ENCODE assay signal across 16 cellular contexts in the genomic region with DNA sequence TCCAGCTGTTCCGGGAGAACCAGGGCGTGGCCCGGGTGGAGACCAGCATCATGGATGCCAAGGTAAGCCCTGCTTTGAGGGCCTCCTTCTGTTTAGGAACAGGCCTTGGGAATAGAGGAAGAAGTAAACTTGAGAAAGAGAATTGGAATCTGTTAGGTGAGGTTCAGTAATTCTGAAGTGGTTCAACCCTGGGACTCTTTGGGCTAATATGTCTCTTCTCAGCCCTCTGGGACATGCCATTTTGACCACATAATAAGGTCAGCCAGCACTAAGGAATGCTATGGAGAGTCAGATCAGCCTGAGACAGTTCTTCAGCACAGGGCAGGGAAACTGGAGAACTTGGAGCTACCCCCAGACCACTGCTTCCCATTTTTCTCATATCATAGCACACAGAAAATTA.
"Had no signal": no experiment of that assay in that cellular context is flagged by ENCODE, and none has a peak within 500 bp of the region (broad histone marks: within the 10 kb centered on the region; RNA-seq: fewer than 3 reads in every experiment).

No MANE protein-coding gene starts in this region.

- H3K36me3 Mint-ChIP-seq: activated CD4-positive, alpha-beta memory T cell treated with anti-CD3 and anti-CD28 coated beads for 36 hours; activated CD8-positive, alpha-beta memory T cell treated with anti-CD3 and anti-CD28 coated beads, Interleukin-2, amount 10 ng/mL, durations not matched to agents 7 days and 5 days had no signal

- H3K4me1 ChIP-seq: ascending aorta, left ventricle myocardium inferior, psoas muscle, right lobe of liver, suprapubic skin, upper lobe of left lung had no signal

- H3K27ac ChIP-seq: ascending aorta, left ventricle myocardium inferior, psoas muscle, right lobe of liver, suprapubic skin, upper lobe of left lung, VCaP had no signal

- H3K9me3 Mint-ChIP-seq: activated CD4-positive, alpha-beta memory T cell treated with anti-CD3 and anti-CD28 coated beads for 36 hours; activated naive CD4-positive, alpha-beta T cell treated with anti-CD3 and anti-CD28 coated beads for 36 hours; activated T-helper 2 cell treated with anti-CD3 and anti-CD28 coated beads, Interferon-gamma antibody, Interleukin-2, Interleukin-4, amounts not matched to agents 10 μg/mL and 5 μg/mL and 100 μg/mL, durations not matched to agents 14 hours and 24 hours and 36 hours; stimulated activated naive CD8-positive, alpha-beta T cell treated with anti-CD3 and anti-CD28 coated beads, Interleukin-15, Interleukin-2, amounts not matched to agents 100 ng/mL and 50 ng/mL, for 24 hours had no signal

- H3K9me3 ChIP-seq: ascending aorta, left ventricle myocardium inferior, psoas muscle, right lobe of liver, suprapubic skin, upper lobe of left lung had no signal

- H3K4me1 Mint-ChIP-seq: activated CD8-positive, alpha-beta memory T cell treated with anti-CD3 and anti-CD28 coated beads, Interleukin-2, amount 10 ng/mL, durations not matched to agents 7 days and 5 days had no signal

- H3K27me3 ChIP-seq: ascending aorta, right lobe of liver, suprapubic skin, upper lobe of left lung had no signal

- FAIRE-seq: keratinocyte had no signal

- DNase-seq: activated CD4-positive, alpha-beta memory T cell treated with anti-CD3 and anti-CD28 coated beads for 36 hours; activated CD8-positive, alpha-beta memory T cell treated with anti-CD3 and anti-CD28 coated beads, Interleukin-2, amount 10 ng/mL, durations not matched to agents 7 days and 5 days; activated naive CD4-positive, alpha-beta T cell treated with anti-CD3 and anti-CD28 coated beads for 36 hours; activated T-cell treated with anti-CD3 and anti-CD28 coated beads, Interleukin-2, amount 50 U/mL, for 1 hour; erythroblast; left ventricle myocardium inferior; psoas muscle; right lobe of liver; upper lobe of left lung had no signal

- H3K4me3 Mint-ChIP-seq: activated CD4-positive, alpha-beta memory T cell treated with anti-CD3 and anti-CD28 coated beads for 36 hours; activated CD8-positive, alpha-beta memory T cell treated with anti-CD3 and anti-CD28 coated beads, Interleukin-2, amount 10 ng/mL, durations not matched to agents 7 days and 5 days; activated naive CD4-positive, alpha-beta T cell treated with anti-CD3 and anti-CD28 coated beads for 36 hours; nephron; stimulated activated naive CD8-positive, alpha-beta T cell treated with anti-CD3 and anti-CD28 coated beads, Interleukin-15, Interleukin-2, amounts not matched to agents 100 ng/mL and 50 ng/mL, for 24 hours had no signal

- H3K4me3 ChIP-seq: ascending aorta, left ventricle myocardium inferior, psoas muscle, right lobe of liver, suprapubic skin, upper lobe of left lung had no signal

- H3K36me3 ChIP-seq: ascending aorta, left ventricle myocardium inferior, right lobe of liver, suprapubic skin, upper lobe of left lung had no signal

- H3K27ac Mint-ChIP-seq: activated CD4-positive, alpha-beta memory T cell treated with anti-CD3 and anti-CD28 coated beads for 36 hours; activated CD8-positive, alpha-beta memory T cell treated with anti-CD3 and anti-CD28 coated beads, Interleukin-2, amount 10 ng/mL, durations not matched to agents 7 days and 5 days; activated naive CD4-positive, alpha-beta T cell treated with anti-CD3 and anti-CD28 coated beads for 36 hours; activated T-helper 2 cell treated with anti-CD3 and anti-CD28 coated beads, Interferon-gamma antibody, Interleukin-2, Interleukin-4, amounts not matched to agents 10 μg/mL and 5 μg/mL and 100 μg/mL, durations not matched to agents 14 hours and 24 hours and 36 hours; stimulated activated naive CD8-positive, alpha-beta T cell treated with anti-CD3 and anti-CD28 coated beads, Interleukin-15, Interleukin-2, amounts not matched to agents 100 ng/mL and 50 ng/mL, for 24 hours had no signal
